8 cellular contexts compared by ENCODE assay signal in genomic region chr5:39217365-39218281, GRCh38. TPM values are rescaled to one million over a fixed set of nuclear protein-coding genes. Genes with fewer than 3 reads are reported as not detected.
DNase-seq lines count a peak whose midpoint lies in the region; ATAC-seq and TF ChIP-seq lines count a peak whose summit lies in the region.

No MANE protein-coding gene starts in this region.

- 50 to 58% (median 58%) methylated on average over 16 of the region's 16 CpGs for WGBS in psoas muscle, 3 donors

- H3K27me3 ChIP-seq in adipocyte (replicated peaks; ENCODE audit: control insufficient read depth, insufficient read depth, low read length): no peaks in the 10 kb centered on the region
- no peaks in the 10 kb centered on the region for H3K27me3 ChIP-seq in psoas muscle (ENCODE audit: insufficient read depth in 3 of 3, low read length in 2 of 3)

- H3K36me3 ChIP-seq in adipocyte (ENCODE audit: control insufficient read depth, insufficient read depth, low read length, severe bottlenecking): no peaks in the 10 kb centered on the region
- no peaks in the 10 kb centered on the region for H3K36me3 ChIP-seq in psoas muscle (ENCODE audit: insufficient read depth in 1 of 2, low read depth in 1 of 2)

- H3K9ac ChIP-seq in adipocyte (ENCODE audit: low read length): peak overlapping the region; percentile 78

- intact Hi-C loops in left cardiac atrium (cut with DNase I): loop anchor here in 1 of 2 donors (5.0 kb wide), 2 partner anchors 330 to 355 kb away; no protein-coding TSS in a partner anchor
- intact Hi-C loops in psoas muscle (cut with DNase I): loop anchor here (1.0 to 10.0 kb wide), 5 partner anchors 65 to 357 kb away; no protein-coding TSS in a partner anchor

- H3K9me3 ChIP-seq in adipocyte (ENCODE audit: control insufficient read depth, low read length) (no peaks in the 10 kb centered on the region), psoas muscle (no peaks in the 10 kb centered on the region)

- peak; percentile 85 for ATAC-seq in HG02610 (IDR thresholded peaks at IDR 0.05; ENCODE audit: unreplicated experiment)
- peak; percentile 70 to 83 for ATAC-seq in left cardiac atrium
- peak; percentile 87 to 92 (median 91) for ATAC-seq in psoas muscle
- ATAC-seq in GM19324 (IDR thresholded peaks at IDR 0.05; ENCODE audit: low FRiP score, unreplicated experiment): no peak

- peak; percentile 29 for DNase-seq in NCI-H146 (lab: John Stamatoyannopoulos, UW)
- DNase-seq in T follicular helper cell (ENCODE audit: low read depth): peak; percentile 70
- peak; percentile 95 for DNase-seq in adipocyte (ENCODE audit: low read depth)
- DNase-seq in left cardiac atrium: peak; percentile 75
- DNase-seq in psoas muscle: peak; percentile 72 to 83

- H3K27ac ChIP-seq in psoas muscle: peak overlapping the region; percentile 82

- TF ChIP-seq CTCF in GM12872 (IDR thresholded peaks at IDR 0.05; ENCODE audit: insufficient read depth, low read depth, low read length): peak; percentile 94
- peak; percentile 98 for TF ChIP-seq CTCF in psoas muscle (IDR thresholded peaks at IDR 0.05)

- H3K4me3 ChIP-seq in adipocyte (ENCODE audit: low read length): peak overlapping the region; percentile 75
- peak overlapping the region; percentile 54 for H3K4me3 ChIP-seq in psoas muscle

- H3K4me1 ChIP-seq in adipocyte (ENCODE audit: control insufficient read depth, insufficient read depth, low read length): peaks cover 31% of the 10 kb centered on the region
- H3K4me1 ChIP-seq in psoas muscle: peaks cover 22% of the 10 kb centered on the region

RNA-seq across cellular contexts. Expression of gene FYB1, which starts 1.7 kb away (rescaled TPM):
- total RNA-seq in left cardiac atrium (10 to 100 TPM in 1 of 2 donors, 1 to 10 TPM in 1; 5.0 to 13.4 TPM), psoas muscle (1 to 10 TPM; 1.3 to 3.2 (median 2.3) TPM)
- under 1 TPM; 0.22 to 0.35 (median 0.25) TPM for polyA plus RNA-seq in psoas muscle

Comparison
In these comparisons a context has a peak if more than half of its experiments do, and no peak if none do; other contexts are left out.
1. DNase-seq: peak in every context shown above with its lines; median percentile 95 in adipocyte; 78 in psoas muscle; 75 in left cardiac atrium; 70 in T follicular helper cell; 29 in NCI-H146.